ENCODE assay signal across 15 cellular contexts in genomic region chr5:34709861-34710673, GRCh38. TPM values are rescaled to one million over a fixed set of nuclear protein-coding genes. Genes with fewer than 3 reads are reported as not detected.
A peak's percentile ranks its signal among the peaks of the same experiment; 100 is the strongest.
DNase-seq lines count a peak whose midpoint lies in the region; ATAC-seq and TF ChIP-seq lines count a peak whose summit lies in the region.
"Had no signal": no experiment of that assay in that cellular context is flagged by ENCODE, and none has a peak within 500 bp of the region (broad histone marks: within the 10 kb centered on the region; RNA-seq: fewer than 3 reads in every experiment).

No MANE protein-coding gene starts in this region.

- no peak overlapping the region for H2BK120ac ChIP-seq in neuronal stem cell (ENCODE audit: low read depth, low read length)

- no peak overlapping the region for H4K91ac ChIP-seq in neuronal stem cell (ENCODE audit: low read depth, low read length, poor library complexity)

- H2BK12ac ChIP-seq in neuronal stem cell (ENCODE audit: low read length) = no peak overlapping the region

- no peaks in the 10 kb centered on the region for H3K4me1 ChIP-seq in neuronal stem cell (ENCODE audit: control insufficient read depth in 2 of 2, insufficient read depth in 1 of 2, low read depth in 1 of 2, low read length in 2 of 2)

- H4K8ac ChIP-seq in neuronal stem cell (ENCODE audit: low read depth, low read length) = no peak overlapping the region

- H3K27me3 ChIP-seq in neuronal stem cell (ENCODE audit: control insufficient read depth in 3 of 3, insufficient read depth in 3 of 3, low read depth in 1 of 3, low read length in 3 of 3) = no peaks in the 10 kb centered on the region

- H3K4me3 ChIP-seq in fibroblast of the aortic adventitia (ENCODE audit: low read depth, low read length) (no peak overlapping the region), neuronal stem cell (ENCODE audit: low read length in 2 of 2) (no peak overlapping the region)
- H3K4me3 ChIP-seq: SK-N-MC had no signal

- no peak overlapping the region for H3K9ac ChIP-seq in neuronal stem cell (ENCODE audit: low read depth, low read length, poor library complexity)
- H3K9ac ChIP-seq: KMS-11 had no signal

- H3K79me1 ChIP-seq in neuronal stem cell (ENCODE audit: low read depth, low read length) = no peaks in the 10 kb centered on the region

- H3K27ac ChIP-seq in neuronal stem cell (replicated peaks; ENCODE audit: low read length) = no peak overlapping the region
- H3K27ac ChIP-seq: KMS-11, SK-N-MC had no signal

- no peak overlapping the region for H2AFZ ChIP-seq in neuronal stem cell (ENCODE audit: low read length)

- in situ Hi-C loops in Caki2 (cut with HindIII; ENCODE audit: low pct_unique_long_range_greater_than_20kb, low sequenced_read_pairs) = no loop called here

- no peak for TF ChIP-seq CTCF in fibroblast of the aortic adventitia (IDR thresholded peaks at IDR 0.05; ENCODE audit: insufficient read depth, low read length)

- H2AK5ac ChIP-seq in neuronal stem cell (ENCODE audit: low read depth, low read length) = no peak overlapping the region

- H3K23ac ChIP-seq in neuronal stem cell (ENCODE audit: low read depth, low read length, poor library complexity) = no peak overlapping the region

- no peak overlapping the region for H3K4me2 ChIP-seq in neuronal stem cell (ENCODE audit: insufficient read depth, low read length, poor library complexity, severe bottlenecking)
- H3K4me2 ChIP-seq: KMS-11 had no signal

- no peak overlapping the region for H3K14ac ChIP-seq in neuronal stem cell (ENCODE audit: low read length)

- ATAC-seq in left ventricle myocardium superior = no peak
- ATAC-seq: activated CD8-positive, alpha-beta T cell treated with anti-CD3 and anti-CD28 coated beads for 36 hours; activated naive CD8-positive, alpha-beta T cell treated with anti-CD3 and anti-CD28 coated beads, Interleukin-2, amount 50 U/mL, for 24 hours; natural killer cell treated with Interleukin-12 subunit alpha and Interleukin-12 subunit beta and Interleukin-15 and Interleukin-18, amount 100 ng/mL, for 72 hours had no signal

- no peak overlapping the region for H3K4ac ChIP-seq in neuronal stem cell (ENCODE audit: low read length)

- no peak overlapping the region for H3K18ac ChIP-seq in neuronal stem cell (ENCODE audit: low read length)

- no peak overlapping the region for H2BK5ac ChIP-seq in neuronal stem cell (ENCODE audit: low read length)

- H3K36me3 ChIP-seq in neuronal stem cell (replicated peaks in 1 of 2; ENCODE audit: control insufficient read depth in 2 of 2, insufficient read depth in 2 of 2, low read length in 2 of 2) = peaks cover 0 to 31% of the 10 kb centered on the region in 2 donors

- no CpG with 5 or more reads among the region's 6 CpGs for WGBS in neuronal stem cell (ENCODE audit: extremely low coverage in 2 of 2, insufficient read length in 2 of 2, insufficient replicate concordance in 1 of 2), 2 donors

- H2BK15ac ChIP-seq in neuronal stem cell (ENCODE audit: low read length) = no peak overlapping the region

- intact Hi-C loops in left ventricle myocardium superior (cut with micrococcal nuclease) = no loop called here

- DNase-seq in Caki2 (ENCODE audit: low read depth) (peak; percentile 68), SW 1271 (lab: John Stamatoyannopoulos, UW) (peak; percentile 58 to 76), fibroblast of the aortic adventitia (ENCODE audit: low read depth) (peak; percentile 89), pulmonary artery endothelial cell (ENCODE audit: low read depth, low spot score) (peak; percentile 93), nucleus accumbens (lab: John Stamatoyannopoulos, UW) (no peak), neuronal stem cell (ENCODE audit: low spot score) (no peak), left ventricle myocardium superior (no peak)
- DNase-seq in activated naive CD4-positive, alpha-beta T cell treated with Interleukin-2 at 50 U/mL for 16 hours = no peak
- DNase-seq: activated CD8-positive, alpha-beta T cell treated with anti-CD3 and anti-CD28 coated beads for 36 hours; activated naive CD8-positive, alpha-beta T cell treated with anti-CD3 and anti-CD28 coated beads, Interleukin-2, amount 50 U/mL, for 24 hours; CD4-positive, CD25-positive, alpha-beta regulatory T cell; hypothalamus had no signal

- H3K9me3 ChIP-seq in neuronal stem cell (replicated peaks in 1 of 2; ENCODE audit: control insufficient read depth in 2 of 2, insufficient read depth in 1 of 2, low read depth in 1 of 2, low read length in 2 of 2) = peaks cover 0 to 5% of the 10 kb centered on the region in 2 donors

RNA-seq across cellular contexts. Expression of gene RAI14, which starts 53.9 kb away (rescaled TPM):
- total RNA-seq in Caki2 (2014; rRNA removed; shearing (Covaris generic); ENCODE audit: low replicate concordance) = 53.9 and 56.3 TPM in 2 replicates
- 85.9 and 100 TPM in 2 replicates for total RNA-seq in fibroblast of the aortic adventitia (ENCODE audit: low replicate concordance)
- total RNA-seq in pulmonary artery endothelial cell = 192 and 219 TPM in 2 replicates
- 53.0 TPM for polyA plus RNA-seq in neuronal stem cell (2013, experiment 1 of 2)
- polyA plus RNA-seq in neuronal stem cell (2013, experiment 2 of 2) = 52.8 TPM
- 7.1 TPM for total RNA-seq in left ventricle myocardium superior
- polyA plus RNA-seq: CD4-positive, CD25-positive, alpha-beta regulatory T cell had no signal

Comparison
In these comparisons a context has a peak if more than half of its experiments do, and no peak if none do; other contexts are left out.
1. DNase-seq: peak in Caki2 (single experiment), SW 1271 (2 of 2), fibroblast of the aortic adventitia (single experiment) and pulmonary artery endothelial cell (single experiment); none in nucleus accumbens (0 of 56), activated naive CD4-positive, alpha-beta T cell treated with Interleukin-2 at 50 U/mL for 16 hours (single experiment), neuronal stem cell (single experiment) and left ventricle myocardium superior (single experiment).